In the genomic region with DNA sequence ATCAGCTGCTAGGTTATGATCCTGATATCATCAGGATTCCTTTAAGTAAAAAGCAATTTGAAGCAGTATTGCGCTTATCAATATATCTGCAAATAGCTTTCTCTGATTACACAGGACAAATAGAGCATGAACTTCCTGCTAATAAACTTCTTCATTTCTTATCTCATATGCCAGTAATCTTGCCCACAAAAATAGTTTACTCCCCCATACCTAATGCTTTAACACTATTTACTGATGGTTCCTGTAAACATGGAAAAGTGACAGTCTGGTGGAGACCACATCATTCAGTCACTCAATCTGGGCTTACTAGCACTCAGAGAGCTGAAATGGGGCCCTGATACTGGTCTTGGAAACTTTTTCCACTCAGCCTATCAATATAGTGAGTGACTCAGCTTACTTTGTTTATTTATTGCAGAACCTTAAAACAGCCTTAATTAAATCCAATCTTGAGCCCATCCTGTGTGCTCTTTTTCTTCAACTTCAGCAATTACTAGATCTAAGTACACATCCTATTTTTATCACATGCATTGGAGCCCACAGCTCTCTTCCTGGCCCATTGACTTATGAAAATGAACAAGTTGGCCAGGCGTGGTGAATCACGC, we compare ENCODE assay signal across 19 cellular contexts.
DNase-seq lines count a peak whose midpoint lies in the region; ATAC-seq and TF ChIP-seq lines count a peak whose summit lies in the region.
"Had no signal": no experiment of that assay in that cellular context is flagged by ENCODE, and none has a peak within 500 bp of the region (broad histone marks: within the 10 kb centered on the region; RNA-seq: fewer than 3 reads in every experiment).

No MANE protein-coding gene starts in this region.

- H3K9me1 ChIP-seq in IMR-90 (ENCODE audit: insufficient read depth, low read length), result no peaks in the 10 kb centered on the region; the same call in 1 of the 2 replicates

- peak; percentile 52 for ATAC-seq in IMR-90 (ENCODE audit: low read depth)

- no peak overlapping the region for H2BK120ac ChIP-seq in IMR-90 (ENCODE audit: low read depth, low read length)

- CTCF ChIA-PET in IMR-90 (lab: Yijun Ruan, JAX), result no interaction called here

- intact Hi-C loops in IMR-90 (cut with micrococcal nuclease) (loop anchor here (2.0 kb wide), 1 partner anchor 44 kb away; no protein-coding TSS in a partner anchor), sigmoid colon (cut with DNase I) (no loop called here)

- H4K8ac ChIP-seq in IMR-90 (ENCODE audit: low read depth in 2 of 2, low read length in 2 of 2), result no peak overlapping the region

- no peak overlapping the region for H4K91ac ChIP-seq in IMR-90 (ENCODE audit: insufficient read depth, low read depth, low read length)

- TF ChIP-seq POLR2A in IMR-90 (IDR thresholded peaks at IDR 0.05; ENCODE audit: low read depth, low read length) (no peak), sigmoid colon (IDR thresholded peaks at IDR 0.05) (no peak)

- H2AFZ ChIP-seq in IMR-90 (replicated peaks; ENCODE audit: low read length, poor library complexity), result no peak overlapping the region

- no peak overlapping the region for H3K27ac ChIP-seq in IMR-90 (ENCODE audit: insufficient read depth, low read length)
- H3K27ac ChIP-seq in sigmoid colon, result no peak overlapping the region
- H3K27ac ChIP-seq: BLaER1 had no signal

- WGBS in IMR-90 (ENCODE audit: extremely low coverage in 2 of 2, insufficient read length in 1 of 2), 2 experiments, result no CpG with 5 or more reads among the region's 3 CpGs
- 95 to 97% methylated on average over 3 of the region's 3 CpGs for WGBS in sigmoid colon, 2 donors

- no peak overlapping the region for H2BK15ac ChIP-seq in IMR-90 (ENCODE audit: low read depth, low read length)

- H3K4me3 ChIP-seq in IMR-90 (ENCODE audit: insufficient read depth, low read depth, low read length), result no peak overlapping the region
- no peak overlapping the region for H3K4me3 ChIP-seq in foreskin fibroblast (ENCODE audit: low read depth in 1 of 2, low read length in 2 of 2)
- H3K4me3 ChIP-seq in sigmoid colon, result no peak overlapping the region
- H3K4me3 ChIP-seq: BLaER1, MG63 had no signal

- H3K14ac ChIP-seq in IMR-90 (replicated peaks; ENCODE audit: low read depth, low read length), result no peak overlapping the region

- H3K36me3 ChIP-seq in IMR-90 (ENCODE audit: control insufficient read depth, insufficient read depth, low read length) (no peaks in the 10 kb centered on the region), sigmoid colon (peaks cover 0 to 8% (median 0%) of the 10 kb centered on the region in 4 donors)
- H3K36me3 ChIP-seq: MG63 had no signal

- TF ChIP-seq CTCF in AG09319 (IDR thresholded peaks at IDR 0.05; ENCODE audit: low read depth, low read length) (no peak), IMR-90 (conservative IDR thresholded peaks at IDR 0.05; ENCODE audit: low read depth, low read length) (no peak), foreskin fibroblast (IDR thresholded peaks at IDR 0.05; ENCODE audit: low read depth, low read length) (no peak), sigmoid colon (IDR thresholded peaks at IDR 0.05) (no peak)

- in situ Hi-C loops in IMR-90 (cut with MboI; ENCODE audit: low sequenced_read_pairs), result no loop called here

- H2AK9ac ChIP-seq in IMR-90 (replicated peaks; ENCODE audit: low read depth, low read length, poor library complexity), result no peak overlapping the region

- H3K27me3 ChIP-seq in IMR-90 (ENCODE audit: control insufficient read depth, insufficient read depth, low read length) (no peaks in the 10 kb centered on the region), sigmoid colon (no peaks in the 10 kb centered on the region)
- H3K27me3 ChIP-seq: BLaER1, MG63 had no signal

- H2AK5ac ChIP-seq in IMR-90 (ENCODE audit: low read depth, low read length), result no peak overlapping the region

- H3K4me1 ChIP-seq in IMR-90 (ENCODE audit: control insufficient read depth, insufficient read depth, low read length) (peaks cover 2% of the 10 kb centered on the region; the same call in 1 of the 2 replicates), sigmoid colon (peaks cover 0 to 20% (median 3%) of the 10 kb centered on the region in 4 donors)
- H3K4me1 ChIP-seq: BLaER1 had no signal

- DNase-seq in AG09319 (ENCODE audit: extremely low read depth, low read depth), result peak; percentile 14
- DNase-seq in IMR-90, result peak; percentile 14
- peak; percentile 74 for DNase-seq in cerebellar cortex (ENCODE audit: low spot score)
- peak; percentile 9 to 46 for DNase-seq in foreskin fibroblast
- no peak for DNase-seq in NCI-H2171 (lab: John Stamatoyannopoulos, UW)
- DNase-seq in sigmoid colon, result no peak
- DNase-seq in cortex of kidney (lab: John Stamatoyannopoulos, UW), result no peak
- DNase-seq in NCI-H1417 (lab: John Stamatoyannopoulos, UW), result no peak
- DNase-seq: CD8-positive, alpha-beta memory T cell; H9; Karpas-422; MG63; NCI-H1105; NCI-H1694; NCI-H510A; NCI-H774; Right ventricle myocardium superior; SK-N-SH had no signal

- TF ChIP-seq RAD21 in IMR-90 (IDR thresholded peaks at IDR 0.05; ENCODE audit: low read length), result no peak

- no peak overlapping the region for H3K56ac ChIP-seq in IMR-90 (ENCODE audit: extremely low read depth, insufficient read depth, low read length)

- no peak overlapping the region for H2BK5ac ChIP-seq in IMR-90 (ENCODE audit: low read depth, low read length, poor library complexity, severe bottlenecking)

- TF ChIP-seq EP300 in sigmoid colon (IDR thresholded peaks at IDR 0.05), result no peak

- no peaks in the 10 kb centered on the region for H3K9me3 ChIP-seq in IMR-90 (ENCODE audit: control insufficient read depth, insufficient read depth, low read length)
- peaks cover 0 to 8% (median 0%) of the 10 kb centered on the region in 4 donors for H3K9me3 ChIP-seq in sigmoid colon
- H3K9me3 ChIP-seq: MG63, SK-N-SH had no signal

- H4K5ac ChIP-seq in IMR-90 (ENCODE audit: low read depth, low read length), result no peak overlapping the region

- no peak overlapping the region for H3K23ac ChIP-seq in IMR-90 (ENCODE audit: low read depth, low read length)

- no peak overlapping the region for H3K4ac ChIP-seq in IMR-90 (ENCODE audit: low read depth, low read length)

- no peak overlapping the region for H3K4me2 ChIP-seq in IMR-90 (ENCODE audit: low read depth, low read length)
- H3K4me2 ChIP-seq: BLaER1, SK-N-SH had no signal

- POLR2A ChIA-PET in IMR-90 (lab: Charles Lee; ENCODE audit: unreplicated experiment), result no interaction called here

- dilution Hi-C loops in IMR-90 (cut with HindIII; ENCODE audit: low sequenced_read_pairs, unreplicated experiment), result no loop called here

- H3K9ac ChIP-seq in IMR-90 (ENCODE audit: low read depth, low read length), result no peak overlapping the region
- H3K9ac ChIP-seq: BLaER1, SK-N-SH had no signal

- no TSS peak for BruUV-seq in IMR-90 (replicated peaks; lab: Mats Ljungman, UMichigan)

- H2BK20ac ChIP-seq in IMR-90 (ENCODE audit: low read depth, low read length), result no peak overlapping the region

- H3K79me1 ChIP-seq in IMR-90 (ENCODE audit: low read depth in 1 of 2, low read length in 2 of 2), result no peaks in the 10 kb centered on the region; a peak in 1 of 4 replicates

- H3K18ac ChIP-seq in IMR-90 (ENCODE audit: low read depth, low read length), result no peak overlapping the region

- no peaks in the 10 kb centered on the region for H4K20me1 ChIP-seq in IMR-90 (ENCODE audit: insufficient read depth, low read length)
- H4K20me1 ChIP-seq: BLaER1 had no signal

TF ChIP-seq in IMR-90, 13 proteins besides CTCF, POLR2A, EP300 and RAD21:
- TF ChIP-seq MAFK (IDR thresholded peaks at IDR 0.05; ENCODE audit: low read depth, low read length) (no peak), CEBPB (IDR thresholded peaks at IDR 0.05; ENCODE audit: low read depth, low read length) (no peak), SMC3 (IDR thresholded peaks at IDR 0.05; ENCODE audit: low read depth, low read length) (no peak)
TF ChIP-seq in IMR-90: peak in this region for 0.

Comparison
In these comparisons a context has a peak if more than half of its experiments do, and no peak if none do; other contexts are left out.
1. DNase-seq: peak in AG09319 (single experiment), IMR-90 (single experiment), cerebellar cortex (single experiment) and foreskin fibroblast (2 of 2); none in NCI-H2171 (single experiment), sigmoid colon (single experiment), cortex of kidney (single experiment) and NCI-H1417 (0 of 3).